36 cellular contexts compared by ENCODE assay signal in the genomic region with DNA sequence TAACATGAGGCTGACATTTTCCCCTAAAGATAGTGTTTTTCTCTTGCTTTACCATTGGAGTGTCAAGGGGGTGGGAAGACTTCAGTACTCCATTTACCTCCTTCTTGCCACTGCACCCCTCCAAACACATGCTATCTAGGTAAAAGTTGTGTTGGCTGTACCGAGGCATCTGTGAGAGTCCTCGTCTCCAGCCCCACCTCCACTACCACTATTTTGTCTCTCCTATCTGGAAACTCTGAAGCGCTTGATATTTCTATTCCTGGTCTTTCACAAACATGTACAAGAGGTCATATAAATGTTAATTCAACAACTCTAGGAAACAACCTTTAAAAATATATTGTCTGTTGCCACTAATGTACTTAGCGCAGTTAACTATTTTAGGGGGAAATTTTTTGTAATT.
"Had no signal": no experiment of that assay in that cellular context is flagged by ENCODE, and none has a peak within 500 bp of the region (broad histone marks: within the 10 kb centered on the region; RNA-seq: fewer than 3 reads in every experiment).

No MANE protein-coding gene starts in this region.

- H3K4me1 ChIP-seq: adrenal gland, body of pancreas, breast epithelium had no signal

- H3K36me3 ChIP-seq: adrenal gland, brain microvascular endothelial cell, breast epithelium had no signal

- H3K27me3 ChIP-seq: adrenal gland, body of pancreas, brain microvascular endothelial cell, breast epithelium had no signal

- H3K9me3 Mint-ChIP-seq: activated B cell treated with CpG ODN at 0.5 μM for 24 hours; activated CD4-positive, alpha-beta memory T cell treated with anti-CD3 and anti-CD28 coated beads for 36 hours; activated CD4-positive, alpha-beta T cell treated with anti-CD3 and anti-CD28 coated beads, Interleukin-2, amount 10 ng/mL, durations not matched to agents 24 days and 14 days; activated CD8-positive, alpha-beta T cell treated with anti-CD3 and anti-CD28 coated beads for 36 hours; activated naive CD4-positive, alpha-beta T cell treated with anti-CD3 and anti-CD28 coated beads for 36 hours; activated naive CD4-positive, alpha-beta T cell treated with anti-CD3 and anti-CD28 coated beads, Interleukin-2, amount 50 U/mL, for 72 hours; activated naive CD8-positive, alpha-beta T cell treated with anti-CD3 and anti-CD28 coated beads for 36 hours; activated T-cell treated with anti-CD3 and anti-CD28 coated beads, Interleukin-2, amount 50 U/mL, for 4 hours; activated T-cell treated with anti-CD3 and anti-CD28 coated beads, Interleukin-2, amount 50 U/mL, for 72 hours; activated T-helper 1 cell treated with anti-CD3 and anti-CD28 coated beads, Interleukin-12 subunit alpha, Interleukin-12 subunit beta, Interleukin-2, Interleukin-4 antibody, amounts not matched to agents 30 ng/mL and 10 ng/mL and 1 ng/mL, durations not matched to agents 14 hours and 24 hours and 36 hours; activated T-helper 17 cell treated with anti-CD3 and anti-CD28 coated beads, Interleukin-2, amount 50 U/mL, for 72 hours; central memory CD8-positive, alpha-beta T cell; T-helper 1 cell treated with Interleukin-12 subunit alpha and Interleukin-12 subunit beta and Interleukin-4 antibody, amounts not matched to agents 30 μg/mL and 1 μg/mL, for 36 hours; T-helper 2 cell treated with Interferon-gamma antibody and Interleukin-4, amounts not matched to agents 5 μg/mL and 100 μg/mL, for 36 hours had no signal

- H3K27ac Mint-ChIP-seq: activated B cell treated with CpG ODN at 0.5 μM for 24 hours; activated CD4-positive, alpha-beta memory T cell treated with anti-CD3 and anti-CD28 coated beads for 36 hours; activated CD4-positive, alpha-beta T cell treated with anti-CD3 and anti-CD28 coated beads, Interleukin-2, amount 10 ng/mL, durations not matched to agents 24 days and 14 days; activated CD8-positive, alpha-beta T cell treated with anti-CD3 and anti-CD28 coated beads for 36 hours; activated naive CD4-positive, alpha-beta T cell treated with anti-CD3 and anti-CD28 coated beads for 36 hours; activated naive CD8-positive, alpha-beta T cell treated with anti-CD3 and anti-CD28 coated beads for 36 hours; activated T-cell treated with anti-CD3 and anti-CD28 coated beads, Interleukin-2, amount 50 U/mL, for 72 hours; activated T-helper 1 cell treated with anti-CD3 and anti-CD28 coated beads, Interleukin-12 subunit alpha, Interleukin-12 subunit beta, Interleukin-2, Interleukin-4 antibody, amounts not matched to agents 30 ng/mL and 10 ng/mL and 1 ng/mL, durations not matched to agents 14 hours and 24 hours and 36 hours; activated T-helper 17 cell treated with anti-CD3 and anti-CD28 coated beads, Interleukin-2, amount 50 U/mL, for 72 hours; T-helper 1 cell treated with Interleukin-12 subunit alpha and Interleukin-12 subunit beta and Interleukin-4 antibody, amounts not matched to agents 30 μg/mL and 1 μg/mL, for 36 hours; T-helper 2 cell treated with Interferon-gamma antibody and Interleukin-4, amounts not matched to agents 5 μg/mL and 100 μg/mL, for 36 hours had no signal

- DNase-seq: activated B cell treated with CpG ODN at 0.5 μM for 24 hours; activated CD4-positive, alpha-beta memory T cell treated with anti-CD3 and anti-CD28 coated beads for 36 hours; activated CD4-positive, alpha-beta T cell treated with anti-CD3 and anti-CD28 coated beads for 4 hours; activated CD4-positive, alpha-beta T cell treated with anti-CD3 and anti-CD28 coated beads, Interleukin-2, amount 10 ng/mL, durations not matched to agents 24 days and 14 days; activated CD4-positive, alpha-beta T cell treated with anti-CD3 and anti-CD28 coated beads, Interleukin-2, amount 50 U/mL, for 1 hour; activated CD4-positive, alpha-beta T cell treated with anti-CD3 and anti-CD28 coated beads, Interleukin-2, amount 50 U/mL, for 4 hours; activated CD4-positive, CD25-positive, alpha-beta regulatory T cell treated with anti-CD3 and anti-CD28 coated beads, Interleukin-2, amount 50 U/mL, for 72 hours; activated CD8-positive, alpha-beta memory T cell treated with anti-CD3 and anti-CD28 coated beads, Interleukin-2, amount 50 U/mL, for 4 hours; activated CD8-positive, alpha-beta T cell treated with anti-CD3 and anti-CD28 coated beads for 36 hours; activated effector memory CD4-positive, alpha-beta T cell treated with anti-CD3 and anti-CD28 coated beads, Interleukin-2, amount 50 U/mL, for 16 hours; activated gamma-delta T cell treated with Interleukin-2 at 50 U/mL for 16 hours; activated naive CD4-positive, alpha-beta T cell; activated naive CD4-positive, alpha-beta T cell treated with anti-CD3 and anti-CD28 coated beads for 36 hours; activated naive CD4-positive, alpha-beta T cell treated with anti-CD3 and anti-CD28 coated beads, Interleukin-2, amount 50 U/mL, for 16 hours; activated naive CD8-positive, alpha-beta T cell treated with anti-CD3 and anti-CD28 coated beads for 36 hours; activated T-cell treated with anti-CD3 and anti-CD28 coated beads for 4 hours; activated T-cell treated with anti-CD3 and anti-CD28 coated beads, Interleukin-2, amount 50 U/mL, for 1 hour; activated T-cell treated with anti-CD3 and anti-CD28 coated beads, Interleukin-2, amount 50 U/mL, for 4 hours; activated T-cell treated with anti-CD3 and anti-CD28 coated beads, Interleukin-2, amount 50 U/mL, for 72 hours; adrenal gland; amniotic stem cell; aorta; body of pancreas; brain microvascular endothelial cell; SW 1271; T-helper 1 cell; T-helper 2 cell; T-helper 9 cell had no signal

- H3K4me1 Mint-ChIP-seq: activated B cell treated with CpG ODN at 0.5 μM for 24 hours; activated CD4-positive, alpha-beta T cell treated with anti-CD3 and anti-CD28 coated beads, Interleukin-2, amount 10 ng/mL, durations not matched to agents 24 days and 14 days; activated T-helper 17 cell treated with anti-CD3 and anti-CD28 coated beads, Interleukin-2, amount 50 U/mL, for 72 hours; central memory CD8-positive, alpha-beta T cell had no signal

- H3K27ac ChIP-seq: adrenal gland, body of pancreas, brain microvascular endothelial cell, breast epithelium, VCaP had no signal

- H3K36me3 Mint-ChIP-seq: activated naive CD4-positive, alpha-beta T cell treated with anti-CD3 and anti-CD28 coated beads, Interleukin-2, amount 50 U/mL, for 72 hours had no signal

- H3K9me3 ChIP-seq: adrenal gland, body of pancreas, breast epithelium had no signal

- H3K27me3 Mint-ChIP-seq: activated B cell treated with CpG ODN at 0.5 μM for 24 hours; activated CD4-positive, alpha-beta memory T cell treated with anti-CD3 and anti-CD28 coated beads for 36 hours; activated CD4-positive, alpha-beta T cell treated with anti-CD3 and anti-CD28 coated beads, Interleukin-2, amount 10 ng/mL, durations not matched to agents 24 days and 14 days; activated CD8-positive, alpha-beta T cell treated with anti-CD3 and anti-CD28 coated beads for 36 hours; activated naive CD8-positive, alpha-beta T cell treated with anti-CD3 and anti-CD28 coated beads for 36 hours; activated T-helper 17 cell treated with anti-CD3 and anti-CD28 coated beads, Interleukin-2, amount 50 U/mL, for 72 hours; central memory CD8-positive, alpha-beta T cell had no signal

- H3K4me3 ChIP-seq: adrenal gland, body of pancreas, breast epithelium had no signal

- H3K4me3 Mint-ChIP-seq: activated B cell treated with CpG ODN at 0.5 μM for 24 hours; activated CD4-positive, alpha-beta memory T cell treated with anti-CD3 and anti-CD28 coated beads for 36 hours; activated CD4-positive, alpha-beta T cell treated with anti-CD3 and anti-CD28 coated beads, Interleukin-2, amount 10 ng/mL, durations not matched to agents 24 days and 14 days; activated CD8-positive, alpha-beta T cell treated with anti-CD3 and anti-CD28 coated beads for 36 hours; activated naive CD4-positive, alpha-beta T cell treated with anti-CD3 and anti-CD28 coated beads for 36 hours; activated naive CD8-positive, alpha-beta T cell treated with anti-CD3 and anti-CD28 coated beads for 36 hours; activated T-cell treated with anti-CD3 and anti-CD28 coated beads, Interleukin-2, amount 50 U/mL, for 4 hours; activated T-cell treated with anti-CD3 and anti-CD28 coated beads, Interleukin-2, amount 50 U/mL, for 72 hours; activated T-helper 1 cell treated with anti-CD3 and anti-CD28 coated beads, Interleukin-12 subunit alpha, Interleukin-12 subunit beta, Interleukin-2, Interleukin-4 antibody, amounts not matched to agents 30 ng/mL and 10 ng/mL and 1 ng/mL, durations not matched to agents 14 hours and 24 hours and 36 hours; activated T-helper 17 cell treated with anti-CD3 and anti-CD28 coated beads, Interleukin-2, amount 50 U/mL, for 72 hours; central memory CD8-positive, alpha-beta T cell; T-helper 1 cell treated with Interleukin-12 subunit alpha and Interleukin-12 subunit beta and Interleukin-4 antibody, amounts not matched to agents 30 μg/mL and 1 μg/mL, for 36 hours; T-helper 2 cell treated with Interferon-gamma antibody and Interleukin-4, amounts not matched to agents 5 μg/mL and 100 μg/mL, for 36 hours had no signal

- ATAC-seq: activated CD8-positive, alpha-beta T cell treated with anti-CD3 and anti-CD28 coated beads for 36 hours; activated naive CD4-positive, alpha-beta T cell treated with anti-CD3 and anti-CD28 coated beads, Interleukin-2, amount 50 U/mL, for 72 hours; activated T-cell treated with anti-CD3 and anti-CD28 coated beads, Interleukin-2, amount 50 U/mL, for 4 hours; activated T-cell treated with anti-CD3 and anti-CD28 coated beads, Interleukin-2, amount 50 U/mL, for 72 hours; activated T-helper 17 cell treated with anti-CD3 and anti-CD28 coated beads, Interleukin-2, amount 50 U/mL, for 72 hours; body of pancreas had no signal
